Comparison of ENCODE assay signal across 27 cellular contexts in genomic region chr11:59336931-59337330, GRCh38. TPM values are rescaled to one million over a fixed set of nuclear protein-coding genes. Genes with fewer than 3 reads are reported as not detected.
DNase-seq lines count a peak whose midpoint lies in the region.
"Had no signal": no experiment of that assay in that cellular context is flagged by ENCODE, and none has a peak within 500 bp of the region (broad histone marks: within the 10 kb centered on the region; RNA-seq: fewer than 3 reads in every experiment).

No MANE protein-coding gene starts in this region.

- H3K27me3 Mint-ChIP-seq in activated naive CD4-positive, alpha-beta T cell treated with anti-CD3 and anti-CD28 coated beads, Interleukin-2, amount 10 ng/mL, durations not matched to agents 7 days and 5 days: no peaks in the 10 kb centered on the region
- H3K27me3 Mint-ChIP-seq: B cell had no signal

- H3K9me3 Mint-ChIP-seq in activated naive CD4-positive, alpha-beta T cell treated with anti-CD3 and anti-CD28 coated beads, Interleukin-2, amount 10 ng/mL, durations not matched to agents 7 days and 5 days: no peaks in the 10 kb centered on the region

- no peak overlapping the region for H3K4me3 Mint-ChIP-seq in activated naive CD4-positive, alpha-beta T cell treated with anti-CD3 and anti-CD28 coated beads, Interleukin-2, amount 10 ng/mL, durations not matched to agents 7 days and 5 days
- H3K4me3 Mint-ChIP-seq: B cell; CD14-positive monocyte; CD4-positive, alpha-beta memory T cell; CD4-positive, alpha-beta T cell; CD4-positive, CD25-positive, alpha-beta regulatory T cell; CD8-positive, alpha-beta memory T cell; CD8-positive, alpha-beta T cell had no signal

- H3K36me3 Mint-ChIP-seq in activated naive CD4-positive, alpha-beta T cell treated with anti-CD3 and anti-CD28 coated beads, Interleukin-2, amount 10 ng/mL, durations not matched to agents 7 days and 5 days: no peaks in the 10 kb centered on the region
- H3K36me3 Mint-ChIP-seq: CD14-positive monocyte; CD4-positive, alpha-beta memory T cell; CD4-positive, CD25-positive, alpha-beta regulatory T cell; CD8-positive, alpha-beta memory T cell; CD8-positive, alpha-beta T cell had no signal

- peak; percentile 17 to 55 for DNase-seq in dermis microvascular lymphatic vessel endothelial cell (ENCODE audit: low read depth in 2 of 2)
- DNase-seq in activated naive CD4-positive, alpha-beta T cell treated with anti-CD3 and anti-CD28 coated beads, Interleukin-2, amount 10 ng/mL, durations not matched to agents 7 days and 5 days: no peak
- DNase-seq: 8988T; ACHN; AML-193; BE2C; C1 segment of cervical spinal cord; Caco-2; Calu3; CD4-positive, alpha-beta memory T cell; CD4-positive, alpha-beta T cell; CD4-positive, CD25-positive, alpha-beta regulatory T cell; CD8-positive, alpha-beta memory T cell; CD8-positive, alpha-beta T cell; COR-L47; DMS 273 treated with DMSO at 0.1 percent for 48 hours; DMS153; DMS53; DMS79; DMS79 treated with DMSO at 0.1 percent for 48 hours; DND-41; EL had no signal

- CTCF ChIA-PET in activated naive CD4-positive, alpha-beta T cell treated with anti-CD3 and anti-CD28 coated beads, Interleukin-2, amount 10 ng/mL, durations not matched to agents 7 days and 5 days (lab: Charles Lee): no interaction called here

- H3K27ac Mint-ChIP-seq in activated naive CD4-positive, alpha-beta T cell treated with anti-CD3 and anti-CD28 coated beads, Interleukin-2, amount 10 ng/mL, durations not matched to agents 7 days and 5 days: no peak overlapping the region
- H3K27ac Mint-ChIP-seq: B cell; CD14-positive monocyte; CD4-positive, alpha-beta memory T cell; CD4-positive, alpha-beta T cell; CD4-positive, CD25-positive, alpha-beta regulatory T cell; CD8-positive, alpha-beta memory T cell; CD8-positive, alpha-beta T cell had no signal

- H3K4me1 Mint-ChIP-seq in activated naive CD4-positive, alpha-beta T cell treated with anti-CD3 and anti-CD28 coated beads, Interleukin-2, amount 10 ng/mL, durations not matched to agents 7 days and 5 days: no peaks in the 10 kb centered on the region
- H3K4me1 Mint-ChIP-seq: B cell; CD14-positive monocyte; CD4-positive, alpha-beta memory T cell; CD4-positive, CD25-positive, alpha-beta regulatory T cell; CD8-positive, alpha-beta memory T cell had no signal

RNA-seq across cellular contexts. Expression of gene OR5AN1, which starts 21.8 kb away (rescaled TPM):
- not detected in 2 replicates for total RNA-seq in dermis microvascular lymphatic vessel endothelial cell
- total RNA-seq: A172; A673; B cell; Caco-2; Calu3; CD4-positive, alpha-beta memory T cell; CD4-positive, alpha-beta T cell; CD4-positive, CD25-positive, alpha-beta regulatory T cell; CD8-positive, alpha-beta memory T cell; CD8-positive, alpha-beta T cell; Daoy had no signal
